Comparison of ENCODE assay signal across 1 cellular context in the genomic region with DNA sequence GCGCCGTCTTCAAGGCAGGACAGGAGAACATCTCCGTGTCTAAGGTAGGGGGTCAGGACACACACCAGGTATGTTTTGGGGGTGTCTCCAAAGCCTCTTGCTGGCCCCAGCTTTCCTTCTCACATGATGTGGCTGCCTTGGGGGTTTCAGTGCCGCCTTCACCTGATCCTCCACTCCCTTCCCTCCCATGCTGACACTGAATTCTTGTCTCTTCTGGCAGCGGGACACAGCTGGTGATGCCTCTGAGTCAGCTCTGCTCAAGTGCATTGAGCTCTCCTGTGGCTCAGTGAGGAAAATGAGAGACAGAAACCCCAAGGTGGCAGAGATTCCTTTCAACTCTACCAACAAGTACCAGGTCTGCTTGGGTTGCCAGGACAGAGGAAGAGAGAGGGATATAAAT.
TF ChIP-seq lines count a peak whose summit lies in the region.

No MANE protein-coding gene starts in this region.

TF ChIP-seq in IMR-90, 13 proteins besides CTCF, POLR2A, EP300 and RAD21:
- TF ChIP-seq MAFK (IDR thresholded peaks at IDR 0.05; ENCODE audit: low read depth, low read length) (no peak), NFE2L2 (IDR thresholded peaks at IDR 0.05; ENCODE audit: low read depth, low read length) (no peak), RCOR1 (IDR thresholded peaks at IDR 0.05; ENCODE audit: insufficient replicate concordance, low read length) (no peak), BHLHE40 (IDR thresholded peaks at IDR 0.05; ENCODE audit: low read depth, low read length) (no peak), USF2 (IDR thresholded peaks at IDR 0.05; ENCODE audit: low read depth, low read length) (no peak)
- TF ChIP-seq, protein P1, sequence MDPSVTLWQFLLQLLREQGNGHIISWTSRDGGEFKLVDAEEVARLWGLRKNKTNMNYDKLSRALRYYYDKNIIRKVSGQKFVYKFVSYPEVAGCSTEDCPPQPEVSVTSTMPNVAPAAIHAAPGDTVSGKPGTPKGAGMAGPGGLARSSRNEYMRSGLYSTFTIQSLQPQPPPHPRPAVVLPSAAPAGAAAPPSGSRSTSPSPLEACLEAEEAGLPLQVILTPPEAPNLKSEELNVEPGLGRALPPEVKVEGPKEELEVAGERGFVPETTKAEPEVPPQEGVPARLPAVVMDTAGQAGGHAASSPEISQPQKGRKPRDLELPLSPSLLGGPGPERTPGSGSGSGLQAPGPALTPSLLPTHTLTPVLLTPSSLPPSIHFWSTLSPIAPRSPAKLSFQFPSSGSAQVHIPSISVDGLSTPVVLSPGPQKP (IDR thresholded peaks at IDR 0.05; ENCODE audit: borderline replicate concordance, low read depth, low read length) = no peak
